ENCODE assay signal across 8 cellular contexts in the genomic region with DNA sequence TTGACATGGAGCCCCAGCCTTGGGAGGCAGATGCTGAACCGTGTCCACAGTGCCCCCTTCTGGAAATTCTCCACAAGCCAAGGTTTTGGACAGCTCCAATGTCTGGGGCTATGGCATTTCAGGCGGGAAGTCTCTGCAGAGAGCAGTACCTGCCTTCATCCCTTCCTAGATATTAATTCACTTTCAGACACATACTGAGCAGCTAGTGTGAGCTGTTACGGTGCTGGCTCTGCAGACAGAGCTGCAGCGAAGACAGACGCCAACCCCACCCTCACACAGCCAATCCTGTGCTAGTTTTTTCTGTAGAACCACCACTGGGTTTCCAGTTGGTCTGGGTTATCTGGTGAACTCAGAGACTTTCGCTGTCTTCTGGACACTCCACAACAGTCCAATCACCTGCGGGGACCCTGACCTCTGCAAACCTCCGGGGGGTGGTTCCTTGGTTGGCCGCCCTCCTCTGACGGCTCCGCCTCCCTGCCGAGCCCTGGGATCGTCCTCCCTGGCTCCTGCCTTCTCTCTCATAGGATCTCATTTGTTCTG. TPM values are rescaled to one million over a fixed set of nuclear protein-coding genes. Genes with fewer than 3 reads are reported as not detected.
DNase-seq lines count a peak whose midpoint lies in the region; ATAC-seq and TF ChIP-seq lines count a peak whose summit lies in the region.

No MANE protein-coding gene starts in this region.

- H3K4me1 Mint-ChIP-seq in activated CD8-positive, alpha-beta memory T cell treated with anti-CD3 and anti-CD28 coated beads, Interleukin-2, amount 10 ng/mL, durations not matched to agents 7 days and 5 days: peaks cover 7% of the 10 kb centered on the region

- peaks cover 13% of the 10 kb centered on the region for H3K27me3 Mint-ChIP-seq in activated CD8-positive, alpha-beta memory T cell treated with anti-CD3 and anti-CD28 coated beads, Interleukin-2, amount 10 ng/mL, durations not matched to agents 7 days and 5 days

- H3K36me3 ChIP-seq in BE2C: peaks cover 4% of the 10 kb centered on the region
- H3K36me3 ChIP-seq in mucosa of descending colon (ENCODE audit: low read depth): no peaks in the 10 kb centered on the region

- H3K27me3 ChIP-seq in BE2C: no peaks in the 10 kb centered on the region

- peak; percentile 83 for DNase-seq in BE2C
- peak; percentile 51 for DNase-seq in HCEC 1CT
- DNase-seq in NOMO-1 treated with DMSO at 0.1 percent for 48 hours (lab: John Stamatoyannopoulos, UW; ENCODE audit: unreplicated experiment): peak; percentile 58
- peak; percentile 85 for DNase-seq in activated CD8-positive, alpha-beta memory T cell treated with anti-CD3 and anti-CD28 coated beads, Interleukin-2, amount 10 ng/mL, durations not matched to agents 7 days and 5 days
- peak; percentile 73 for DNase-seq in epithelial cell of esophagus (ENCODE audit: low read depth)
- peak; percentile 57 to 90 (median 77) for DNase-seq in mucosa of descending colon
- DNase-seq in stimulated activated naive CD4-positive, alpha-beta T cell (lab: John Stamatoyannopoulos, UW): peak; percentile 33 to 78 (median 56)

- peak; percentile 92 for ATAC-seq in activated CD8-positive, alpha-beta memory T cell treated with anti-CD3 and anti-CD28 coated beads, Interleukin-2, amount 10 ng/mL, durations not matched to agents 7 days and 5 days
- peak; percentile 93 for ATAC-seq in mucosa of descending colon
- ATAC-seq in GM18498 (IDR thresholded peaks at IDR 0.05; ENCODE audit: unreplicated experiment): no peak

- H3K9me3 Mint-ChIP-seq in activated CD8-positive, alpha-beta memory T cell treated with anti-CD3 and anti-CD28 coated beads, Interleukin-2, amount 10 ng/mL, durations not matched to agents 7 days and 5 days (ENCODE audit: low read depth): no peaks in the 10 kb centered on the region

- intact Hi-C loops in mucosa of descending colon (cut with DNase I, micrococcal nuclease): loop anchor here in 1 of 2 donors (10.0 kb wide), 1 partner anchor 254 kb away; the partner anchor contains the start of gene TUBGCP6

- H3K27ac Mint-ChIP-seq in activated CD8-positive, alpha-beta memory T cell treated with anti-CD3 and anti-CD28 coated beads, Interleukin-2, amount 10 ng/mL, durations not matched to agents 7 days and 5 days: no peak overlapping the region

- H3K9me3 ChIP-seq in BE2C (no peaks in the 10 kb centered on the region), mucosa of descending colon (no peaks in the 10 kb centered on the region)

- H3K4me1 ChIP-seq in BE2C (no peaks in the 10 kb centered on the region), mucosa of descending colon (ENCODE audit: low read depth) (peaks cover 4% of the 10 kb centered on the region)

- no peaks in the 10 kb centered on the region for H3K36me3 Mint-ChIP-seq in activated CD8-positive, alpha-beta memory T cell treated with anti-CD3 and anti-CD28 coated beads, Interleukin-2, amount 10 ng/mL, durations not matched to agents 7 days and 5 days

- CTCF ChIA-PET in activated CD8-positive, alpha-beta memory T cell treated with anti-CD3 and anti-CD28 coated beads, Interleukin-2, amount 10 ng/mL, durations not matched to agents 7 days and 5 days (lab: Charles Lee): interaction anchor here (0.6 to 3.4 kb wide), 42 partner anchors 9 to 327 kb away, joined by 3 to 38 read pairs (median 4); partner anchors contain the start of genes ADM2, HDAC10, LMF2 and MIOX

- TF ChIP-seq CTCF in BE2C (IDR thresholded peaks at IDR 0.05; ENCODE audit: low read depth, low read length): peak; percentile 87
- TF ChIP-seq CTCF in epithelial cell of esophagus (IDR thresholded peaks at IDR 0.05; ENCODE audit: insufficient read depth, low read depth, low read length, missing control alignments): peak; percentile 76
- TF ChIP-seq CTCF in mucosa of descending colon (IDR thresholded peaks at IDR 0.05): peak; percentile 51

- H3K4me3 ChIP-seq in BE2C (ENCODE audit: low read depth, low read length): peak overlapping the region; percentile 2; the same call in 1 of the 2 replicates
- H3K4me3 ChIP-seq in epithelial cell of esophagus (ENCODE audit: low read length): no peak overlapping the region
- no peak overlapping the region for H3K4me3 ChIP-seq in mucosa of descending colon

- no peak overlapping the region for H3K4me3 Mint-ChIP-seq in activated CD8-positive, alpha-beta memory T cell treated with anti-CD3 and anti-CD28 coated beads, Interleukin-2, amount 10 ng/mL, durations not matched to agents 7 days and 5 days

RNA-seq across cellular contexts. Expression of gene LMF2, which starts 9.1 kb away (rescaled TPM):
- polyA plus RNA-seq in BE2C (2012; ENCODE audit: insufficient read depth, insufficient read length, low read depth): 126 TPM
- total RNA-seq in activated CD8-positive, alpha-beta memory T cell treated with anti-CD3 and anti-CD28 coated beads, Interleukin-2, amount 10 ng/mL, durations not matched to agents 7 days and 5 days: 100 to 1,000 TPM in 1 of 2 experiments, 10 to 100 TPM in 1; 98.6 to 138 TPM
- total RNA-seq in mucosa of descending colon: 10 to 100 TPM; 57.8 to 66.4 (median 60.7) TPM

RNA-seq across cellular contexts. Expression of gene NCAPH2, which starts 9.6 kb away (rescaled TPM):
- polyA plus RNA-seq in BE2C (2012; ENCODE audit: insufficient read depth, insufficient read length, low read depth): 201 TPM
- 100 to 1,000 TPM; 136 to 181 TPM for total RNA-seq in activated CD8-positive, alpha-beta memory T cell treated with anti-CD3 and anti-CD28 coated beads, Interleukin-2, amount 10 ng/mL, durations not matched to agents 7 days and 5 days
- 10 to 100 TPM; 32.1 to 41.2 (median 34.0) TPM for total RNA-seq in mucosa of descending colon

RNA-seq across cellular contexts. Expression of gene MIOX, which starts 11.7 kb away (rescaled TPM):
- 0.48 TPM for polyA plus RNA-seq in BE2C (2012; ENCODE audit: insufficient read depth, insufficient read length, low read depth)
- total RNA-seq in activated CD8-positive, alpha-beta memory T cell treated with anti-CD3 and anti-CD28 coated beads, Interleukin-2, amount 10 ng/mL, durations not matched to agents 7 days and 5 days: under 1 TPM; 0.23 to 0.61 TPM
- not detected for total RNA-seq in mucosa of descending colon

RNA-seq across cellular contexts. Expression of gene ADM2, which starts 17.0 kb away (rescaled TPM):
- 13.9 TPM for polyA plus RNA-seq in BE2C (2012; ENCODE audit: insufficient read depth, insufficient read length, low read depth)
- total RNA-seq in activated CD8-positive, alpha-beta memory T cell treated with anti-CD3 and anti-CD28 coated beads, Interleukin-2, amount 10 ng/mL, durations not matched to agents 7 days and 5 days: 1 to 10 TPM; 4.7 to 5.3 TPM
- total RNA-seq in mucosa of descending colon: 1 to 10 TPM in 2 of 3 donors, under 1 TPM in 1; 0.95 to 3.9 (median 1.4) TPM

RNA-seq across cellular contexts. Expression of gene SBF1, which starts 23.6 kb away (rescaled TPM):
- 103 TPM for polyA plus RNA-seq in BE2C (2012; ENCODE audit: insufficient read depth, insufficient read length, low read depth)
- total RNA-seq in activated CD8-positive, alpha-beta memory T cell treated with anti-CD3 and anti-CD28 coated beads, Interleukin-2, amount 10 ng/mL, durations not matched to agents 7 days and 5 days: 100 to 1,000 TPM; 192 to 207 TPM
- 10 to 100 TPM; 76.1 to 91.9 (median 84.3) TPM for total RNA-seq in mucosa of descending colon
